2 cellular contexts compared by ENCODE assay signal in the genomic region with DNA sequence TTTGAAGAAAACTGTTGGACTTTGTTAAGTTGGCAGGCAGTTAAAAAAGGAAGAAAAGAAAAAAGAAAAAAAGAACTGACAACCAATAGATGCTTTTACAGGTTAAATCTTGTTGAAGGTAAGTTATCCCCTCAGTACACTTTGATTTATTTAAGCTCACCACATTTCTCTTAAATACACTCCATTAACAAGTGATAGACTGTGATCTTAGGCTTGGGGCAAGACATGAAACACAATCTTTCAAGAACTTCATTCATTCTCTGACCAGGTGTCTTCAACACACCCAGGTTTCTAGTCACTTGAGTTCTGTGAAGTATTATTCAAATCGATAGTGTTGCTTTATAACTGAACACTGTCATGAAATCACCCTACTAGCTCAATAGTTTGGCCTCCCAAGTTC.
TF ChIP-seq lines count a peak whose summit lies in the region.

No MANE protein-coding gene starts in this region.

TF ChIP-seq in SK-N-SH, 30 proteins besides CTCF, POLR2A, EP300 and RAD21 (continued from another document):
- TF ChIP-seq TEAD4 (IDR thresholded peaks at IDR 0.05; ENCODE audit: borderline replicate concordance, insufficient read depth) (no peak), JUND (IDR thresholded peaks at IDR 0.05) (no peak), NFIC (IDR thresholded peaks at IDR 0.05; ENCODE audit: borderline replicate concordance) (no peak)
- TF ChIP-seq, protein P1, sequence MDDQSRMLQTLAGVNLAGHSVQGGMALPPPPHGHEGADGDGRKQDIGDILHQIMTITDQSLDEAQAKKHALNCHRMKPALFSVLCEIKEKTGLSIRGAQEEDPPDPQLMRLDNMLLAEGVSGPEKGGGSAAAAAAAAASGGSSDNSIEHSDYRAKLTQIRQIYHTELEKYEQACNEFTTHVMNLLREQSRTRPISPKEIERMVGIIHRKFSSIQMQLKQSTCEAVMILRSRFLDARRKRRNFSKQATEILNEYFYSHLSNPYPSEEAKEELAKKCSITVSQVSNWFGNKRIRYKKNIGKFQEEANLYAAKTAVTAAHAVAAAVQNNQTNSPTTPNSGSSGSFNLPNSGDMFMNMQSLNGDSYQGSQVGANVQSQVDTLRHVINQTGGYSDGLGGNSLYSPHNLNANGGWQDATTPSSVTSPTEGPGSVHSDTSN (IDR thresholded peaks at IDR 0.05), result no peak

TF ChIP-seq in SK-N-SH treated with all-trans-retinoic acid at 6 μM for 48 hours, 23 proteins besides CTCF, POLR2A, EP300 and RAD21 (continued from another document):
- TF ChIP-seq, protein P2, sequence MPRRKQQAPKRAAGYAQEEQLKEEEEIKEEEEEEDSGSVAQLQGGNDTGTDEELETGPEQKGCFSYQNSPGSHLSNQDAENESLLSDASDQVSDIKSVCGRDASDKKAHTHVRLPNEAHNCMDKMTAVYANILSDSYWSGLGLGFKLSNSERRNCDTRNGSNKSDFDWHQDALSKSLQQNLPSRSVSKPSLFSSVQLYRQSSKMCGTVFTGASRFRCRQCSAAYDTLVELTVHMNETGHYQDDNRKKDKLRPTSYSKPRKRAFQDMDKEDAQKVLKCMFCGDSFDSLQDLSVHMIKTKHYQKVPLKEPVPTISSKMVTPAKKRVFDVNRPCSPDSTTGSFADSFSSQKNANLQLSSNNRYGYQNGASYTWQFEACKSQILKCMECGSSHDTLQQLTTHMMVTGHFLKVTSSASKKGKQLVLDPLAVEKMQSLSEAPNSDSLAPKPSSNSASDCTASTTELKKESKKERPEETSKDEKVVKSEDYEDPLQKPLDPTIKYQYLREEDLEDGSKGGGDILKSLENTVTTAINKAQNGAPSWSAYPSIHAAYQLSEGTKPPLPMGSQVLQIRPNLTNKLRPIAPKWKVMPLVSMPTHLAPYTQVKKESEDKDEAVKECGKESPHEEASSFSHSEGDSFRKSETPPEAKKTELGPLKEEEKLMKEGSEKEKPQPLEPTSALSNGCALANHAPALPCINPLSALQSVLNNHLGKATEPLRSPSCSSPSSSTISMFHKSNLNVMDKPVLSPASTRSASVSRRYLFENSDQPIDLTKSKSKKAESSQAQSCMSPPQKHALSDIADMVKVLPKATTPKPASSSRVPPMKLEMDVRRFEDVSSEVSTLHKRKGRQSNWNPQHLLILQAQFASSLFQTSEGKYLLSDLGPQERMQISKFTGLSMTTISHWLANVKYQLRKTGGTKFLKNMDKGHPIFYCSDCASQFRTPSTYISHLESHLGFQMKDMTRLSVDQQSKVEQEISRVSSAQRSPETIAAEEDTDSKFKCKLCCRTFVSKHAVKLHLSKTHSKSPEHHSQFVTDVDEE (CRISPR knock-in tag; IDR thresholded peaks at IDR 0.05), result no peak
- no peak for TF ChIP-seq ZNF565 (CRISPR knock-in tag; conservative IDR thresholded peaks at IDR 0.05; ENCODE audit: low read depth)
- TF ChIP-seq, protein P3, sequence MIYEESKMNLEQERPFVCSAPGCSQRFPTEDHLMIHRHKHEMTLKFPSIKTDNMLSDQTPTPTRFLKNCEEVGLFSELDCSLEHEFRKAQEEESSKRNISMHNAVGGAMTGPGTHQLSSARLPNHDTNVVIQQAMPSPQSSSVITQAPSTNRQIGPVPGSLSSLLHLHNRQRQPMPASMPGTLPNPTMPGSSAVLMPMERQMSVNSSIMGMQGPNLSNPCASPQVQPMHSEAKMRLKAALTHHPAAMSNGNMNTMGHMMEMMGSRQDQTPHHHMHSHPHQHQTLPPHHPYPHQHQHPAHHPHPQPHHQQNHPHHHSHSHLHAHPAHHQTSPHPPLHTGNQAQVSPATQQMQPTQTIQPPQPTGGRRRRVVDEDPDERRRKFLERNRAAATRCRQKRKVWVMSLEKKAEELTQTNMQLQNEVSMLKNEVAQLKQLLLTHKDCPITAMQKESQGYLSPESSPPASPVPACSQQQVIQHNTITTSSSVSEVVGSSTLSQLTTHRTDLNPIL (CRISPR knock-in tag; IDR thresholded peaks at IDR 0.05; ENCODE audit: low read depth), result no peak
- no peak for TF ChIP-seq ARNTL (CRISPR knock-in tag; IDR thresholded peaks at IDR 0.05; ENCODE audit: borderline replicate concordance, low read depth)
- no peak for TF ChIP-seq BACH2 (CRISPR knock-in tag; IDR thresholded peaks at IDR 0.05; ENCODE audit: borderline replicate concordance)
- no peak for TF ChIP-seq ESRRG (CRISPR knock-in tag; IDR thresholded peaks at IDR 0.05)
TF ChIP-seq in SK-N-SH treated with all-trans-retinoic acid at 6 μM for 48 hours: peak in this region for 0.
